In genomic region chr3:11385329-11385728, GRCh38 we compare ENCODE assay signal across 1 cellular context.
TF ChIP-seq lines count a peak whose summit lies in the region.

No MANE protein-coding gene starts in this region.

TF ChIP-seq in IMR-90, 13 proteins besides CTCF, POLR2A, EP300 and RAD21:
- TF ChIP-seq MAFK (IDR thresholded peaks at IDR 0.05; ENCODE audit: low read depth, low read length) (no peak), FOS (IDR thresholded peaks at IDR 0.05; ENCODE audit: low read depth, low read length) (no peak), MXI1 (IDR thresholded peaks at IDR 0.05; ENCODE audit: borderline replicate concordance, low read depth, low read length) (no peak), BHLHE40 (IDR thresholded peaks at IDR 0.05; ENCODE audit: low read depth, low read length) (no peak), RCOR1 (IDR thresholded peaks at IDR 0.05; ENCODE audit: insufficient replicate concordance, low read length) (no peak), MAZ (IDR thresholded peaks at IDR 0.05; ENCODE audit: borderline replicate concordance, low read depth, low read length) (no peak), ELK1 (IDR thresholded peaks at IDR 0.05; ENCODE audit: borderline replicate concordance, low read depth, low read length) (no peak), CEBPB (IDR thresholded peaks at IDR 0.05; ENCODE audit: low read depth, low read length) (peak; percentile 18; the same call in 1 of the 2 replicates), SMC3 (IDR thresholded peaks at IDR 0.05; ENCODE audit: low read depth, low read length) (no peak)
TF ChIP-seq in IMR-90: peak in this region for 1.
